ENCODE assay signal across 18 cellular contexts in genomic region chr1:85049735-85050166, GRCh38. TPM values are rescaled to one million over a fixed set of nuclear protein-coding genes. Genes with fewer than 3 reads are reported as not detected.
DNase-seq lines count a peak whose midpoint lies in the region; ATAC-seq, FAIRE-seq and TF ChIP-seq lines count a peak whose summit lies in the region.
"Had no signal": no experiment of that assay in that cellular context is flagged by ENCODE, and none has a peak within 500 bp of the region (broad histone marks: within the 10 kb centered on the region; RNA-seq: fewer than 3 reads in every experiment).

No MANE protein-coding gene starts in this region.

- no peak overlapping the region for H3K4me3 ChIP-seq in naive thymus-derived CD4-positive, alpha-beta T cell (ENCODE audit: low read length)
- H3K4me3 ChIP-seq: left lung, SJCRH30, transverse colon had no signal

- intact Hi-C loops in naive thymus-derived CD4-positive, alpha-beta T cell (cut with micrococcal nuclease) = loop anchor here (2.0 to 10.0 kb wide), 11 partner anchors 13 to 545 kb away; partner anchors contain the start of genes C1orf52 (in 2 of the 2), BCL10 (in 1 of the 2), GNG5 (in 1 of the 2) and MCOLN2 (in 1 of the 2)
- intact Hi-C loops in left ventricle myocardium superior (cut with micrococcal nuclease) = no loop called here

- H3K4me1 Mint-ChIP-seq in activated naive CD8-positive, alpha-beta T cell treated with anti-CD3 and anti-CD28 coated beads, Interleukin-2, amount 10 ng/mL, durations not matched to agents 7 days and 5 days = peaks cover 27% of the 10 kb centered on the region
- H3K4me1 Mint-ChIP-seq in naive thymus-derived CD4-positive, alpha-beta T cell = peaks cover 7 to 35% (median 29%) of the 10 kb centered on the region in 7 donors

- peak; percentile 46 for FAIRE-seq in GM12892 (lab: Jason Lieb, UNC)
- FAIRE-seq: GM19239 had no signal

- H3K9me3 Mint-ChIP-seq in activated naive CD8-positive, alpha-beta T cell treated with anti-CD3 and anti-CD28 coated beads, Interleukin-2, amount 10 ng/mL, durations not matched to agents 7 days and 5 days = no peaks in the 10 kb centered on the region
- peaks cover 0 to 4% (median 0%) of the 10 kb centered on the region in 11 donors for H3K9me3 Mint-ChIP-seq in naive thymus-derived CD4-positive, alpha-beta T cell

- H3K27me3 ChIP-seq in naive thymus-derived CD4-positive, alpha-beta T cell (ENCODE audit: control insufficient read depth in 2 of 2, insufficient read depth in 2 of 2, low read length in 2 of 2) = peaks cover 11 to 13% of the 10 kb centered on the region in 2 donors
- H3K27me3 ChIP-seq: SJCRH30 had no signal

- POLR2A ChIA-PET in activated naive CD8-positive, alpha-beta T cell treated with anti-CD3 and anti-CD28 coated beads, Interleukin-2, amount 10 ng/mL, durations not matched to agents 7 days and 5 days (lab: Charles Lee) = interaction anchor here (1.0 kb wide), 1 partner anchor 209 kb away, joined by 3 read pairs; no protein-coding TSS in a partner anchor
- POLR2A ChIA-PET in naive thymus-derived CD4-positive, alpha-beta T cell (lab: Charles Lee) = interaction anchor here (0.7 kb wide), 1 partner anchor 125 kb away, joined by 4 read pairs; no protein-coding TSS in a partner anchor

- peaks cover 47% of the 10 kb centered on the region for H3K27me3 Mint-ChIP-seq in activated naive CD8-positive, alpha-beta T cell treated with anti-CD3 and anti-CD28 coated beads, Interleukin-2, amount 10 ng/mL, durations not matched to agents 7 days and 5 days
- H3K27me3 Mint-ChIP-seq in naive thymus-derived CD4-positive, alpha-beta T cell = peaks cover 37 to 54% (median 46%) of the 10 kb centered on the region in 5 donors

- H3K27ac Mint-ChIP-seq in activated naive CD8-positive, alpha-beta T cell treated with anti-CD3 and anti-CD28 coated beads, Interleukin-2, amount 10 ng/mL, durations not matched to agents 7 days and 5 days = no peak overlapping the region
- peak overlapping the region in 2 of 9 donors; percentile 7 to 36 for H3K27ac Mint-ChIP-seq in naive thymus-derived CD4-positive, alpha-beta T cell

- CTCF ChIA-PET in naive thymus-derived CD4-positive, alpha-beta T cell (lab: Charles Lee) = no interaction called here

- H3K4me3 Mint-ChIP-seq in activated naive CD8-positive, alpha-beta T cell treated with anti-CD3 and anti-CD28 coated beads, Interleukin-2, amount 10 ng/mL, durations not matched to agents 7 days and 5 days = peak overlapping the region; percentile 46
- peak overlapping the region in 9 of 10 donors; percentile 10 to 82 (median 77) for H3K4me3 Mint-ChIP-seq in naive thymus-derived CD4-positive, alpha-beta T cell

- DNase-seq in NCI-H82 (lab: John Stamatoyannopoulos, UW) = peak; percentile 15
- no peak for DNase-seq in NCI-H82 treated with DMSO at 0.1 percent for 48 hours (lab: John Stamatoyannopoulos, UW; ENCODE audit: unreplicated experiment)
- no peak for DNase-seq in GM12892 (ENCODE audit: insufficient read length)
- DNase-seq in activated naive CD8-positive, alpha-beta T cell treated with anti-CD3 and anti-CD28 coated beads, Interleukin-2, amount 10 ng/mL, durations not matched to agents 7 days and 5 days = no peak
- DNase-seq in naive thymus-derived CD4-positive, alpha-beta T cell = peak in 2 of 9 donors; percentile 4 to 5
- no peak for DNase-seq in left ventricle myocardium superior
- no peak for DNase-seq in middle frontal gyrus (ENCODE audit: extremely low spot score, low spot score)
- DNase-seq: amygdala; left lung; NCI-H2107; SJCRH30; stimulated activated CD4-positive, alpha-beta T cell treated with anti-CD3 and anti-CD28 coated beads, Interleukin-2, amount 100 ng/mL, for 48 hours; transverse colon had no signal

- H3K36me3 Mint-ChIP-seq in activated naive CD8-positive, alpha-beta T cell treated with anti-CD3 and anti-CD28 coated beads, Interleukin-2, amount 10 ng/mL, durations not matched to agents 7 days and 5 days = no peaks in the 10 kb centered on the region
- peaks cover 0 to 6% (median 0%) of the 10 kb centered on the region in 5 donors for H3K36me3 Mint-ChIP-seq in naive thymus-derived CD4-positive, alpha-beta T cell

- TF ChIP-seq POLR2A in GM12892 (IDR thresholded peaks at IDR 0.05; ENCODE audit: low read depth, low read length) = no peak

- peaks cover 10 to 21% of the 10 kb centered on the region in 2 donors for H3K4me1 ChIP-seq in naive thymus-derived CD4-positive, alpha-beta T cell (ENCODE audit: control insufficient read depth in 2 of 2, insufficient read depth in 2 of 2, low read length in 2 of 2)
- H3K4me1 ChIP-seq: SJCRH30 had no signal

- ATAC-seq in activated naive CD8-positive, alpha-beta T cell treated with anti-CD3 and anti-CD28 coated beads, Interleukin-2, amount 10 ng/mL, durations not matched to agents 7 days and 5 days (ENCODE audit: low read depth) = no peak
- ATAC-seq in naive thymus-derived CD4-positive, alpha-beta T cell = no peak
- no peak for ATAC-seq in left ventricle myocardium superior
- ATAC-seq in GM19035 (IDR thresholded peaks at IDR 0.05; ENCODE audit: unreplicated experiment) = no peak
- ATAC-seq: left lung had no signal

- H3K36me3 ChIP-seq in naive thymus-derived CD4-positive, alpha-beta T cell (ENCODE audit: control insufficient read depth in 2 of 3, insufficient read depth in 3 of 3, low read length in 3 of 3) = no peaks in the 10 kb centered on the region
- H3K36me3 ChIP-seq: left lung, SJCRH30, transverse colon had no signal

- no peak overlapping the region for H3K27ac ChIP-seq in naive thymus-derived CD4-positive, alpha-beta T cell (ENCODE audit: low read depth, low read length)
- H3K27ac ChIP-seq: left lung, SJCRH30, transverse colon had no signal

- no peaks in the 10 kb centered on the region for H3K9me3 ChIP-seq in naive thymus-derived CD4-positive, alpha-beta T cell (ENCODE audit: control insufficient read depth in 2 of 3, low read length in 3 of 3)
- H3K9me3 ChIP-seq: left lung, SJCRH30, transverse colon had no signal

RNA-seq across cellular contexts. Expression of gene MCOLN3, which starts 1.5 kb away (rescaled TPM):
- polyA plus RNA-seq in GM12892 (2012; ENCODE audit: missing spikeins) = 4.1 TPM
- 1 to 10 TPM; 2.1 to 2.2 TPM for total RNA-seq in activated naive CD8-positive, alpha-beta T cell treated with anti-CD3 and anti-CD28 coated beads, Interleukin-2, amount 10 ng/mL, durations not matched to agents 7 days and 5 days
- total RNA-seq in naive thymus-derived CD4-positive, alpha-beta T cell = 10 to 100 TPM in 1 of 5 experiments, under 1 TPM in 4; 0.77 to 11.1 (median 0.95) TPM
- 1 to 10 TPM in 1 of 2 donors, under 1 TPM in 1; 0.43 to 1.5 TPM for polyA plus RNA-seq in naive thymus-derived CD4-positive, alpha-beta T cell
- 0.72 TPM for total RNA-seq in left ventricle myocardium superior
- total RNA-seq: G401 had no signal
- polyA plus RNA-seq: CD14-positive monocyte, neural cell had no signal

RNA-seq across cellular contexts. Expression of gene MCOLN2, which starts 52.8 kb away (rescaled TPM):
- 119 TPM for polyA plus RNA-seq in GM12892 (2012; ENCODE audit: missing spikeins)
- 10 to 100 TPM; 18.8 to 19.9 TPM for total RNA-seq in activated naive CD8-positive, alpha-beta T cell treated with anti-CD3 and anti-CD28 coated beads, Interleukin-2, amount 10 ng/mL, durations not matched to agents 7 days and 5 days
- 10 to 100 TPM in 2 of 5 experiments, 1 to 10 TPM in 3; 2.5 to 35.7 (median 3.1) TPM for total RNA-seq in naive thymus-derived CD4-positive, alpha-beta T cell
- under 1 TPM in 1 of 2 donors, not detected in 1; 0.41 TPM for polyA plus RNA-seq in naive thymus-derived CD4-positive, alpha-beta T cell
- 0.52 TPM for total RNA-seq in left ventricle myocardium superior
- polyA plus RNA-seq: neural cell had no signal
